In genomic region chr9:128421474-128422010, GRCh38 we compare ENCODE assay signal across 7 cellular contexts. TPM values are rescaled to one million over a fixed set of nuclear protein-coding genes. Genes with fewer than 3 reads are reported as not detected.
A peak's percentile ranks its signal among the peaks of the same experiment; 100 is the strongest.
DNase-seq lines count a peak whose midpoint lies in the region; ATAC-seq and TF ChIP-seq lines count a peak whose summit lies in the region.

No MANE protein-coding gene starts in this region.

- H3K36me3 ChIP-seq in thoracic aorta: no peaks in the 10 kb centered on the region

- DNase-seq in KBM-7 (peak; percentile 49), iPS-NIHi11 (ENCODE audit: low spot score) (peak; percentile 29), thoracic aorta (ENCODE audit: low spot score) (no peak), SW480 (ENCODE audit: low spot score) (no peak)
- peak; percentile 10 for DNase-seq in activated naive CD8-positive, alpha-beta T cell treated with anti-CD3 and anti-CD28 coated beads, Interleukin-2, amount 50 U/mL, for 24 hours

- H3K4me1 Mint-ChIP-seq in activated naive CD8-positive, alpha-beta T cell treated with anti-CD3 and anti-CD28 coated beads, Interleukin-2, amount 50 U/mL, for 24 hours: peaks cover 8% of the 10 kb centered on the region

- H3K4me3 ChIP-seq in thoracic aorta: peak overlapping the region; percentile 97

- no peak for TF ChIP-seq CTCF in thoracic aorta (IDR thresholded peaks at IDR 0.05)

- no peaks in the 10 kb centered on the region for H3K9me3 Mint-ChIP-seq in activated naive CD8-positive, alpha-beta T cell treated with anti-CD3 and anti-CD28 coated beads, Interleukin-2, amount 50 U/mL, for 24 hours

- no peak overlapping the region for H3K27ac Mint-ChIP-seq in activated naive CD8-positive, alpha-beta T cell treated with anti-CD3 and anti-CD28 coated beads, Interleukin-2, amount 50 U/mL, for 24 hours

- in situ Hi-C loops in KBM-7 (cut with MboI; ENCODE audit: low pct_unique_long_range_greater_than_20kb, low sequenced_read_pairs): no loop called here

- no peaks in the 10 kb centered on the region for H3K36me3 Mint-ChIP-seq in activated naive CD8-positive, alpha-beta T cell treated with anti-CD3 and anti-CD28 coated beads, Interleukin-2, amount 50 U/mL, for 24 hours (ENCODE audit: low read depth)

- peak overlapping the region; percentile 58 to 75 for H3K27ac ChIP-seq in thoracic aorta

- ATAC-seq in activated naive CD8-positive, alpha-beta T cell treated with anti-CD3 and anti-CD28 coated beads, Interleukin-2, amount 50 U/mL, for 24 hours: no peak
- ATAC-seq in thoracic aorta (ENCODE audit: insufficient number of reproducible peaks, low FRiP score, low read depth) (peak; percentile 24), GM18861 (IDR thresholded peaks at IDR 0.05; ENCODE audit: unreplicated experiment) (no peak), HG03139 (IDR thresholded peaks at IDR 0.05; ENCODE audit: unreplicated experiment) (no peak)

- H3K9me3 ChIP-seq in thoracic aorta: no peaks in the 10 kb centered on the region

- H3K27me3 ChIP-seq in thoracic aorta (replicated peaks; ENCODE audit: insufficient read depth): no peaks in the 10 kb centered on the region

- H3K27me3 Mint-ChIP-seq in activated naive CD8-positive, alpha-beta T cell treated with anti-CD3 and anti-CD28 coated beads, Interleukin-2, amount 50 U/mL, for 24 hours: peaks cover 17% of the 10 kb centered on the region

- peaks cover 11 to 26% of the 10 kb centered on the region in 2 donors for H3K4me1 ChIP-seq in thoracic aorta (ENCODE audit: control insufficient read depth in 1 of 2, low read depth in 2 of 2)

- H3K4me3 Mint-ChIP-seq in activated naive CD8-positive, alpha-beta T cell treated with anti-CD3 and anti-CD28 coated beads, Interleukin-2, amount 50 U/mL, for 24 hours: peak overlapping the region; percentile 49

RNA-seq across cellular contexts. Expression of gene CERCAM, which starts 0.9 kb away (rescaled TPM):
- total RNA-seq in thoracic aorta: 100 to 1,000 TPM in 1 of 2 donors, 10 to 100 TPM in 1; 51.8 to 120 TPM

RNA-seq across cellular contexts. Expression of gene ODF2, which starts 34.3 kb away (rescaled TPM):
- 10 to 100 TPM; 22.5 to 36.5 TPM for total RNA-seq in thoracic aorta

RNA-seq across cellular contexts. Expression of gene URM1, which starts 50.4 kb away (rescaled TPM):
- 10 to 100 TPM; 25.3 to 71.8 TPM for total RNA-seq in thoracic aorta

Comparison
In these comparisons a context has a peak if more than half of its experiments do, and no peak if none do; other contexts are left out.
1. DNase-seq: peak in KBM-7 (single experiment), activated naive CD8-positive, alpha-beta T cell treated with anti-CD3 and anti-CD28 coated beads, Interleukin-2, amount 50 U/mL, for 24 hours (single experiment) and iPS-NIHi11 (single experiment); none in thoracic aorta (single experiment) and SW480 (single experiment).